ENCODE assay signal across 1 cellular context in genomic region chr10:47029181-47029971, GRCh38.
TF ChIP-seq lines count a peak whose summit lies in the region.

No MANE protein-coding gene starts in this region.

TF ChIP-seq in SK-N-SH treated with all-trans-retinoic acid at 6 μM for 48 hours, 23 proteins besides CTCF, POLR2A, EP300 and RAD21 (continued from another document):
- TF ChIP-seq ZFP30 (CRISPR knock-in tag; IDR thresholded peaks at IDR 0.05) (no peak), RARB (CRISPR knock-in tag; IDR thresholded peaks at IDR 0.05) (no peak), ZNF70 (CRISPR knock-in tag; IDR thresholded peaks at IDR 0.05) (no peak), ESRRG (CRISPR knock-in tag; IDR thresholded peaks at IDR 0.05) (no peak), PPARA (CRISPR knock-in tag; IDR thresholded peaks at IDR 0.05; ENCODE audit: borderline replicate concordance) (no peak), BACH2 (CRISPR knock-in tag; IDR thresholded peaks at IDR 0.05; ENCODE audit: borderline replicate concordance) (no peak), ISL1 (CRISPR knock-in tag; IDR thresholded peaks at IDR 0.05) (no peak), ARNTL (CRISPR knock-in tag; IDR thresholded peaks at IDR 0.05; ENCODE audit: borderline replicate concordance, low read depth) (no peak)
- TF ChIP-seq, protein P1, sequence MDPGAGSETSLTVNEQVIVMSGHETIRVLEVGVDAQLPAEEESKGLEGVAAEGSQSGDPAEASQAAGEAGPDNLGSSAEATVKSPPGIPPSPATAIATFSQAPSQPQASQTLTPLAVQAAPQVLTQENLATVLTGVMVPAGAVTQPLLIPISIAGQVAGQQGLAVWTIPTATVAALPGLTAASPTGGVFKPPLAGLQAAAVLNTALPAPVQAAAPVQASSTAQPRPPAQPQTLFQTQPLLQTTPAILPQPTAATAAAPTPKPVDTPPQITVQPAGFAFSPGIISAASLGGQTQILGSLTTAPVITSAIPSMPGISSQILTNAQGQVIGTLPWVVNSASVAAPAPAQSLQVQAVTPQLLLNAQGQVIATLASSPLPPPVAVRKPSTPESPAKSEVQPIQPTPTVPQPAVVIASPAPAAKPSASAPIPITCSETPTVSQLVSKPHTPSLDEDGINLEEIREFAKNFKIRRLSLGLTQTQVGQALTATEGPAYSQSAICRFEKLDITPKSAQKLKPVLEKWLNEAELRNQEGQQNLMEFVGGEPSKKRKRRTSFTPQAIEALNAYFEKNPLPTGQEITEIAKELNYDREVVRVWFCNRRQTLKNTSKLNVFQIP (CRISPR knock-in tag; IDR thresholded peaks at IDR 0.05; ENCODE audit: borderline replicate concordance, low read depth): no peak
TF ChIP-seq in SK-N-SH treated with all-trans-retinoic acid at 6 μM for 48 hours: peak in this region for 0.
